ENCODE assay signal across 19 cellular contexts in the genomic region with DNA sequence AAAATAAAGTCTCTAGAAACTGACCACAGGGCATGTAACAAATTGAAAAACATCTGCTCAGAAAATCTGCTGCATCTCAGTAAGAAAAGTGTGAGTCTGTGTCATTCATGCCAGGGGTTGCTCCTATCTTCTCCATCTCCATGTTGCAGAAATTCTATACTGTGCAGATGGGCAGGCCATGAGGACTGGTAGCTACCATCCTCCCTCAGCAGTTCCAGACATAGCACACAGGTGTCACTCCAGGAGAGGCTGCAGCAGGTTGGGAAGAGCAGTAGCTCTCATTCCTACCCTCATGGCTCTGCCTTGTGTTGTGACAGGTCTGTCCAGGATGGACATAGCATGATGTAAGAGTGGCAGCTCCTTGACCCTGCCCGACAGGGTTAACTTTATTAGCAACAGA.
DNase-seq lines count a peak whose midpoint lies in the region; ATAC-seq, FAIRE-seq and TF ChIP-seq lines count a peak whose summit lies in the region.
"Had no signal": no experiment of that assay in that cellular context is flagged by ENCODE, and none has a peak within 500 bp of the region (broad histone marks: within the 10 kb centered on the region; RNA-seq: fewer than 3 reads in every experiment).

No MANE protein-coding gene starts in this region.

- no peak overlapping the region for H3K23ac ChIP-seq in trophoblast cell (ENCODE audit: low read length)

- H3K9me3 ChIP-seq in breast epithelium, result peaks cover 0 to 8% of the 10 kb centered on the region in 2 donors
- no peaks in the 10 kb centered on the region for H3K9me3 ChIP-seq in trophoblast cell (ENCODE audit: insufficient read depth, low read depth, low read length)
- H3K9me3 ChIP-seq in GM23248 (ENCODE audit: low read depth), result no peaks in the 10 kb centered on the region
- H3K9me3 ChIP-seq: SJSA1 had no signal

- DNase-seq in MCF 10A (ENCODE audit: unreplicated experiment), result peak; percentile 11
- no peak for DNase-seq in breast epithelium (ENCODE audit: low spot score in 2 of 2)
- DNase-seq in NCI-H146 treated with DMSO at 0.1 percent for 48 hours (lab: John Stamatoyannopoulos, UW; ENCODE audit: unreplicated experiment), result peak; percentile 41
- peak; percentile 23 for DNase-seq in bronchial epithelial cell (ENCODE audit: low read depth)
- peak; percentile 12 to 48 for DNase-seq in trophoblast cell
- no peak for DNase-seq in GM23248
- no peak for DNase-seq in Right ventricle myocardium superior
- DNase-seq: cerebellar nuclear complex; immature natural killer cell; Karpas-422; NCI-H1694 treated with DMSO at 0.1 percent for 48 hours; NK-92 treated with Interleukin-12 subunit alpha and Interleukin-12 subunit beta, amount 100 ng/mL, for 24 hours; retina had no signal

- H3K4me3 Mint-ChIP-seq in MCF 10A (ENCODE audit: unreplicated experiment), result no peak overlapping the region
- H3K4me3 Mint-ChIP-seq: activated T-helper 17 cell treated with anti-CD3 and anti-CD28 coated beads, Interleukin-2, amount 50 U/mL, for 72 hours; immature natural killer cell; neural crest cell had no signal

- H4K20me1 ChIP-seq in GM23248 (ENCODE audit: insufficient read depth), result no peaks in the 10 kb centered on the region

- no peak overlapping the region for H2BK120ac ChIP-seq in trophoblast cell (ENCODE audit: insufficient read depth, low read length, poor library complexity)

- no peak overlapping the region for H3K27ac Mint-ChIP-seq in MCF 10A (ENCODE audit: low read depth, unreplicated experiment)
- H3K27ac Mint-ChIP-seq: activated T-helper 17 cell treated with anti-CD3 and anti-CD28 coated beads, Interleukin-2, amount 50 U/mL, for 72 hours; immature natural killer cell had no signal

- intact Hi-C loops in MCF 10A (cut with micrococcal nuclease), result loop anchor here (10.0 kb wide), 1 partner anchor 61 kb away; no protein-coding TSS in a partner anchor
- intact Hi-C loops in breast epithelium (cut with DNase I; ENCODE audit: low total_unique reads), result no loop called here
- intact Hi-C loops in Right ventricle myocardium superior (cut with DNase I), result no loop called here

- H3K27ac ChIP-seq in breast epithelium, result no peak overlapping the region
- H3K27ac ChIP-seq in trophoblast cell (ENCODE audit: low read depth, low read length), result no peak overlapping the region
- no peak overlapping the region for H3K27ac ChIP-seq in GM23248
- H3K27ac ChIP-seq: gastroesophageal sphincter, SJSA1 had no signal

- H2BK5ac ChIP-seq in trophoblast cell (ENCODE audit: low read depth, low read length, poor library complexity), result no peak overlapping the region

- no peak overlapping the region for H2AK5ac ChIP-seq in trophoblast cell (ENCODE audit: low read length)

- no peak for ATAC-seq in Right ventricle myocardium superior (ENCODE audit: poor library complexity)
- no peak for ATAC-seq in GM18858 (IDR thresholded peaks at IDR 0.05; ENCODE audit: unreplicated experiment)
- ATAC-seq: activated T-helper 17 cell treated with anti-CD3 and anti-CD28 coated beads, Interleukin-2, amount 50 U/mL, for 72 hours; gastroesophageal sphincter had no signal

- TF ChIP-seq POLR2A in breast epithelium (IDR thresholded peaks at IDR 0.05), result no peak

- POLR2A ChIA-PET in MCF 10A (lab: Yijun Ruan, JAX), result interaction anchor here (0.5 kb wide), 1 partner anchor 127 kb away, joined by 3 read pairs; no protein-coding TSS in a partner anchor

- H3K79me2 ChIP-seq in trophoblast cell (ENCODE audit: control insufficient read depth, insufficient read depth, low read length, poor library complexity), result no peaks in the 10 kb centered on the region
- H3K79me2 ChIP-seq in GM23248 (ENCODE audit: insufficient read depth), result no peaks in the 10 kb centered on the region

- H3K14ac ChIP-seq in trophoblast cell (ENCODE audit: low read length), result no peak overlapping the region

- no peak overlapping the region for H3K9ac ChIP-seq in trophoblast cell (ENCODE audit: low read length)
- H3K9ac ChIP-seq in GM23248, result no peak overlapping the region

- H3K79me1 ChIP-seq in trophoblast cell (ENCODE audit: low read length), result no peaks in the 10 kb centered on the region

- H3K4me2 ChIP-seq in trophoblast cell (ENCODE audit: low read length) (no peak overlapping the region), GM23248 (ENCODE audit: unreplicated experiment) (no peak overlapping the region)

- no peaks in the 10 kb centered on the region for H3K36me3 Mint-ChIP-seq in MCF 10A (ENCODE audit: insufficient read depth, unreplicated experiment)

- no peak overlapping the region for H2AFZ ChIP-seq in trophoblast cell (ENCODE audit: insufficient read depth, low read length, poor library complexity)
- H2AFZ ChIP-seq in GM23248, result no peak overlapping the region

- no peaks in the 10 kb centered on the region for H3F3A ChIP-seq in GM23248 (ENCODE audit: insufficient read depth)

- H3K4ac ChIP-seq in trophoblast cell (ENCODE audit: low read depth, low read length), result no peak overlapping the region

- no peak overlapping the region for H3K4me3 ChIP-seq in breast epithelium
- H3K4me3 ChIP-seq in bronchial epithelial cell (ENCODE audit: low read depth, low read length), result no peak overlapping the region
- no peak overlapping the region for H3K4me3 ChIP-seq in trophoblast cell (ENCODE audit: low read depth, low read length)
- H3K4me3 ChIP-seq in GM23248, result no peak overlapping the region
- H3K4me3 ChIP-seq: gastroesophageal sphincter, SJSA1 had no signal

- H4K12ac ChIP-seq in trophoblast cell (ENCODE audit: low read depth, low read length), result no peak overlapping the region

- H3K18ac ChIP-seq in trophoblast cell (ENCODE audit: low read length), result no peak overlapping the region

- H3K36me3 ChIP-seq in breast epithelium (no peaks in the 10 kb centered on the region), bronchial epithelial cell (ENCODE audit: control insufficient read depth, insufficient read depth, low read length) (no peaks in the 10 kb centered on the region), trophoblast cell (ENCODE audit: control insufficient read depth in 1 of 2, insufficient read depth in 2 of 2, low read length in 2 of 2) (no peaks in the 10 kb centered on the region), GM23248 (ENCODE audit: low read depth) (no peaks in the 10 kb centered on the region)
- H3K36me3 ChIP-seq: gastroesophageal sphincter, SJSA1 had no signal

- FAIRE-seq in bronchial epithelial cell (lab: Jason Lieb, UNC), result peak; percentile 43
- FAIRE-seq: D721Med had no signal

- no peaks in the 10 kb centered on the region for H3K9me2 ChIP-seq in GM23248 (ENCODE audit: insufficient read depth)

- no peak overlapping the region for H4K8ac ChIP-seq in trophoblast cell (ENCODE audit: low read depth, low read length)

- CTCF ChIA-PET in MCF 10A (lab: Yijun Ruan, JAX), result interaction anchor here (0.6 kb wide), 1 partner anchor 149 kb away, joined by 4 read pairs; no protein-coding TSS in a partner anchor

- H2BK12ac ChIP-seq in trophoblast cell (ENCODE audit: low read length), result no peak overlapping the region

- no TSS peak for BruUV-seq in MCF 10A (replicated peaks; lab: Mats Ljungman, UMichigan)

- no peaks in the 10 kb centered on the region for H3K4me1 Mint-ChIP-seq in MCF 10A (ENCODE audit: insufficient read depth, unreplicated experiment)
- H3K4me1 Mint-ChIP-seq: activated T-helper 17 cell treated with anti-CD3 and anti-CD28 coated beads, Interleukin-2, amount 50 U/mL, for 72 hours; neural crest cell had no signal

- no peaks in the 10 kb centered on the region for H3K9me3 Mint-ChIP-seq in MCF 10A (ENCODE audit: unreplicated experiment)

- H4K91ac ChIP-seq in trophoblast cell (ENCODE audit: low read depth, low read length), result no peak overlapping the region

- TF ChIP-seq CTCF in MCF 10A (IDR thresholded peaks at IDR 0.05; ENCODE audit: unreplicated experiment) (no peak), breast epithelium (IDR thresholded peaks at IDR 0.05) (no peak), bronchial epithelial cell (IDR thresholded peaks at IDR 0.05; ENCODE audit: insufficient read depth, low read length, severe bottlenecking) (peak; percentile 41)

- H3K27me3 Mint-ChIP-seq in MCF 10A (ENCODE audit: insufficient read depth, unreplicated experiment), result peaks cover 17% of the 10 kb centered on the region

- WGBS in trophoblast cell (ENCODE audit: extremely low coverage, insufficient coverage, insufficient read length), result no CpG with 5 or more reads among the region's 1 CpG
- WGBS in GM23248 (ENCODE audit: low coverage in 1 of 2, low lambda C conversion rate in 2 of 2, missing lambda C conversion rate in 2 of 2), 2 experiments, result 58 to 63% methylated on average over 1 of the region's 1 CpG

- in situ Hi-C loops in GM23248 (cut with MboI), result no loop called here

- no peaks in the 10 kb centered on the region for H3K4me1 ChIP-seq in breast epithelium
- no peaks in the 10 kb centered on the region for H3K4me1 ChIP-seq in trophoblast cell (ENCODE audit: control insufficient read depth in 1 of 2, insufficient read depth in 2 of 2, low read length in 2 of 2)
- no peaks in the 10 kb centered on the region for H3K4me1 ChIP-seq in GM23248 (ENCODE audit: insufficient read depth)
- H3K4me1 ChIP-seq: gastroesophageal sphincter, SJSA1 had no signal

- H3K27me3 ChIP-seq in breast epithelium (no peaks in the 10 kb centered on the region), bronchial epithelial cell (ENCODE audit: control insufficient read depth, insufficient read depth, low read length) (no peaks in the 10 kb centered on the region), trophoblast cell (ENCODE audit: insufficient read depth, low read length) (no peaks in the 10 kb centered on the region), GM23248 (replicated peaks; ENCODE audit: insufficient read depth) (no peaks in the 10 kb centered on the region)
- H3K27me3 ChIP-seq: gastroesophageal sphincter, SJSA1 had no signal

Comparison
In these comparisons a context has a peak if more than half of its experiments do, and no peak if none do; other contexts are left out.
1. DNase-seq: peak in MCF 10A (single experiment), NCI-H146 treated with DMSO at 0.1 percent for 48 hours (single experiment), bronchial epithelial cell (single experiment) and trophoblast cell (2 of 2); none in breast epithelium (0 of 2), GM23248 (single experiment) and Right ventricle myocardium superior (single experiment).